21 cellular contexts compared by ENCODE assay signal in genomic region chr1:239703067-239703466, GRCh38.
DNase-seq lines count a peak whose midpoint lies in the region; ATAC-seq and TF ChIP-seq lines count a peak whose summit lies in the region.
"Had no signal": no experiment of that assay in that cellular context is flagged by ENCODE, and none has a peak within 500 bp of the region (broad histone marks: within the 10 kb centered on the region; RNA-seq: fewer than 3 reads in every experiment).

No MANE protein-coding gene starts in this region.

- no peaks in the 10 kb centered on the region for H3K9me3 ChIP-seq in naive thymus-derived CD4-positive, alpha-beta T cell (ENCODE audit: control insufficient read depth in 2 of 3, low read length in 3 of 3)
- H3K9me3 ChIP-seq: BLaER1 had no signal

- H3K4me1 ChIP-seq in naive thymus-derived CD4-positive, alpha-beta T cell (ENCODE audit: control insufficient read depth in 2 of 2, insufficient read depth in 2 of 2, low read length in 2 of 2): no peaks in the 10 kb centered on the region
- H3K4me1 ChIP-seq: BLaER1 had no signal

- H3K4me3 Mint-ChIP-seq in activated CD4-positive, alpha-beta T cell treated with anti-CD3 and anti-CD28 coated beads for 36 hours: no peak overlapping the region
- H3K4me3 Mint-ChIP-seq in activated T-helper 17 cell treated with anti-CD3 and anti-CD28 coated beads, Interleukin-2, amount 50 U/mL, for 72 hours: no peak overlapping the region
- H3K4me3 Mint-ChIP-seq in naive thymus-derived CD4-positive, alpha-beta T cell: no peak overlapping the region
- H3K4me3 Mint-ChIP-seq in glutamatergic neuron (ENCODE audit: unreplicated experiment): no peak overlapping the region
- H3K4me3 Mint-ChIP-seq: B cell; CD4-positive, CD25-positive, alpha-beta regulatory T cell had no signal

- no peaks in the 10 kb centered on the region for H3K27me3 ChIP-seq in naive thymus-derived CD4-positive, alpha-beta T cell (ENCODE audit: control insufficient read depth in 2 of 2, insufficient read depth in 2 of 2, low read length in 2 of 2)
- H3K27me3 ChIP-seq: BLaER1 had no signal

- no peak overlapping the region for H3K27ac Mint-ChIP-seq in activated CD4-positive, alpha-beta T cell treated with anti-CD3 and anti-CD28 coated beads for 36 hours
- peak overlapping the region in 1 of 2 donors; percentile 31 for H3K27ac Mint-ChIP-seq in activated naive CD4-positive, alpha-beta T cell treated with anti-CD3 and anti-CD28 coated beads, Interleukin-2, amount 50 U/mL, for 72 hours
- H3K27ac Mint-ChIP-seq in activated T-helper 17 cell treated with anti-CD3 and anti-CD28 coated beads, Interleukin-2, amount 50 U/mL, for 72 hours: peak overlapping the region; percentile 14
- peak overlapping the region in 7 of 9 donors; percentile 23 to 75 (median 51) for H3K27ac Mint-ChIP-seq in naive thymus-derived CD4-positive, alpha-beta T cell
- no peak overlapping the region for H3K27ac Mint-ChIP-seq in glutamatergic neuron (ENCODE audit: unreplicated experiment)
- H3K27ac Mint-ChIP-seq: B cell had no signal

- intact Hi-C loops in activated CD4-positive, alpha-beta T cell treated with anti-CD3 and anti-CD28 coated beads for 36 hours (cut with DNase I, micrococcal nuclease): loop anchor here in 1 of 2 experiments (2.0 kb wide), 1 partner anchor 14 kb away; no protein-coding TSS in a partner anchor
- intact Hi-C loops in naive thymus-derived CD4-positive, alpha-beta T cell (cut with micrococcal nuclease): loop anchor here in 1 of 2 donors (2.0 kb wide), 1 partner anchor 16 kb away; no protein-coding TSS in a partner anchor

- no peaks in the 10 kb centered on the region for H3K9me3 Mint-ChIP-seq in activated CD4-positive, alpha-beta T cell treated with anti-CD3 and anti-CD28 coated beads for 36 hours (ENCODE audit: low read depth)
- peaks cover 5 to 12% of the 10 kb centered on the region in 2 donors for H3K9me3 Mint-ChIP-seq in activated naive CD4-positive, alpha-beta T cell treated with anti-CD3 and anti-CD28 coated beads, Interleukin-2, amount 50 U/mL, for 72 hours
- H3K9me3 Mint-ChIP-seq in activated T-helper 17 cell treated with anti-CD3 and anti-CD28 coated beads, Interleukin-2, amount 50 U/mL, for 72 hours: no peaks in the 10 kb centered on the region
- H3K9me3 Mint-ChIP-seq in naive thymus-derived CD4-positive, alpha-beta T cell: peaks cover 0 to 6% (median 0%) of the 10 kb centered on the region in 11 donors
- no peaks in the 10 kb centered on the region for H3K9me3 Mint-ChIP-seq in glutamatergic neuron (ENCODE audit: unreplicated experiment)
- H3K9me3 Mint-ChIP-seq: CD4-positive, CD25-positive, alpha-beta regulatory T cell had no signal

- POLR2A ChIA-PET in activated CD4-positive, alpha-beta T cell treated with anti-CD3 and anti-CD28 coated beads for 36 hours (lab: Charles Lee): interaction anchor here (0.6 kb wide), 1 partner anchor 121 kb away, joined by 3 read pairs; no protein-coding TSS in a partner anchor
- POLR2A ChIA-PET in naive thymus-derived CD4-positive, alpha-beta T cell (lab: Charles Lee): interaction anchor here (0.6 to 2.4 kb wide), 2 partner anchors 12 to 122 kb away, joined by 3 to 7 read pairs; no protein-coding TSS in a partner anchor

- no peak overlapping the region for H3K4me3 ChIP-seq in naive thymus-derived CD4-positive, alpha-beta T cell (ENCODE audit: low read length)
- H3K4me3 ChIP-seq: BLaER1 had no signal

- peaks cover 28% of the 10 kb centered on the region for H3K36me3 Mint-ChIP-seq in activated CD4-positive, alpha-beta T cell treated with anti-CD3 and anti-CD28 coated beads for 36 hours (ENCODE audit: low read depth)
- peaks cover 8 to 15% of the 10 kb centered on the region in 2 donors for H3K36me3 Mint-ChIP-seq in activated naive CD4-positive, alpha-beta T cell treated with anti-CD3 and anti-CD28 coated beads, Interleukin-2, amount 50 U/mL, for 72 hours
- peaks cover 39% of the 10 kb centered on the region for H3K36me3 Mint-ChIP-seq in activated T-helper 17 cell treated with anti-CD3 and anti-CD28 coated beads, Interleukin-2, amount 50 U/mL, for 72 hours (ENCODE audit: low read depth)
- H3K36me3 Mint-ChIP-seq in naive thymus-derived CD4-positive, alpha-beta T cell: peaks cover 13 to 43% (median 35%) of the 10 kb centered on the region in 5 donors
- no peaks in the 10 kb centered on the region for H3K36me3 Mint-ChIP-seq in glutamatergic neuron (ENCODE audit: unreplicated experiment)

- peaks cover 0 to 13% (median 0%) of the 10 kb centered on the region in 3 experiments for H3K36me3 ChIP-seq in naive thymus-derived CD4-positive, alpha-beta T cell (ENCODE audit: control insufficient read depth in 2 of 3, insufficient read depth in 3 of 3, low read length in 3 of 3)
- H3K36me3 ChIP-seq: BLaER1 had no signal

- no peak for DNase-seq in activated CD4-positive, alpha-beta T cell treated with anti-CD3 and anti-CD28 coated beads for 36 hours
- DNase-seq in activated CD4-positive, alpha-beta T cell treated with anti-CD3 and anti-CD28 coated beads for 1 hour: no peak
- DNase-seq in activated naive CD4-positive, alpha-beta T cell treated with anti-CD3 and anti-CD28 coated beads, Interleukin-2, amount 50 U/mL, for 72 hours (ENCODE audit: low spot score in 2 of 2): no peak
- no peak for DNase-seq in activated naive CD4-positive, alpha-beta T cell treated with Interleukin-2 at 50 U/mL for 16 hours
- no peak for DNase-seq in naive thymus-derived CD4-positive, alpha-beta T cell
- DNase-seq in NCI-H2081 treated with DMSO at 0.1 percent for 48 hours (lab: John Stamatoyannopoulos, UW) (no peak), glutamatergic neuron (no peak)
- DNase-seq: Calu3; CD4-positive, CD25-positive, alpha-beta regulatory T cell; COR-L47; DMS53; DMS79 treated with DMSO at 0.1 percent for 48 hours; GF-D8; GOT3; H7; HCEC 1CT had no signal

- peaks cover 21% of the 10 kb centered on the region for H3K4me1 Mint-ChIP-seq in activated CD4-positive, alpha-beta T cell treated with anti-CD3 and anti-CD28 coated beads for 36 hours
- no peaks in the 10 kb centered on the region for H3K4me1 Mint-ChIP-seq in activated T-helper 17 cell treated with anti-CD3 and anti-CD28 coated beads, Interleukin-2, amount 50 U/mL, for 72 hours
- peaks cover 5 to 52% (median 25%) of the 10 kb centered on the region in 7 donors for H3K4me1 Mint-ChIP-seq in naive thymus-derived CD4-positive, alpha-beta T cell
- H3K4me1 Mint-ChIP-seq in glutamatergic neuron (ENCODE audit: low read depth, unreplicated experiment): no peaks in the 10 kb centered on the region
- H3K4me1 Mint-ChIP-seq: B cell had no signal

- no peak overlapping the region for H3K27ac ChIP-seq in naive thymus-derived CD4-positive, alpha-beta T cell (ENCODE audit: low read depth, low read length)
- H3K27ac ChIP-seq: 22Rv1, BLaER1, C4-2B had no signal

- CTCF ChIA-PET in activated CD4-positive, alpha-beta T cell treated with anti-CD3 and anti-CD28 coated beads for 36 hours (lab: Charles Lee): interaction anchor here (1.4 kb wide), 2 partner anchors 12 kb away, joined by 3 to 5 read pairs; no protein-coding TSS in a partner anchor
- CTCF ChIA-PET in naive thymus-derived CD4-positive, alpha-beta T cell (lab: Charles Lee): no interaction called here

- no peaks in the 10 kb centered on the region for H3K27me3 Mint-ChIP-seq in activated CD4-positive, alpha-beta T cell treated with anti-CD3 and anti-CD28 coated beads for 36 hours
- no peaks in the 10 kb centered on the region for H3K27me3 Mint-ChIP-seq in activated T-helper 17 cell treated with anti-CD3 and anti-CD28 coated beads, Interleukin-2, amount 50 U/mL, for 72 hours
- no peaks in the 10 kb centered on the region for H3K27me3 Mint-ChIP-seq in naive thymus-derived CD4-positive, alpha-beta T cell
- H3K27me3 Mint-ChIP-seq in glutamatergic neuron (ENCODE audit: unreplicated experiment): no peaks in the 10 kb centered on the region
- H3K27me3 Mint-ChIP-seq: B cell; CD4-positive, CD25-positive, alpha-beta regulatory T cell had no signal

- peak; percentile 51 for ATAC-seq in activated CD4-positive, alpha-beta T cell treated with anti-CD3 and anti-CD28 coated beads for 36 hours
- ATAC-seq in activated naive CD4-positive, alpha-beta T cell treated with anti-CD3 and anti-CD28 coated beads, Interleukin-2, amount 50 U/mL, for 72 hours: peak; percentile 59 to 92
- peak; percentile 63 for ATAC-seq in activated T-helper 17 cell treated with anti-CD3 and anti-CD28 coated beads, Interleukin-2, amount 50 U/mL, for 72 hours (replicated peaks)
- ATAC-seq in naive thymus-derived CD4-positive, alpha-beta T cell: no peak

- no peak for TF ChIP-seq CTCF in glutamatergic neuron (IDR thresholded peaks at IDR 0.05; ENCODE audit: partially characterized antibody, unreplicated experiment)

Comparison
In these comparisons a context has a peak if more than half of its experiments do, and no peak if none do; other contexts are left out.
1. H3K27ac Mint-ChIP-seq: peak in activated T-helper 17 cell treated with anti-CD3 and anti-CD28 coated beads, Interleukin-2, amount 50 U/mL, for 72 hours (single experiment) and naive thymus-derived CD4-positive, alpha-beta T cell (7 of 9); none in activated CD4-positive, alpha-beta T cell treated with anti-CD3 and anti-CD28 coated beads for 36 hours (single experiment) and glutamatergic neuron (single experiment).